In the genomic region with DNA sequence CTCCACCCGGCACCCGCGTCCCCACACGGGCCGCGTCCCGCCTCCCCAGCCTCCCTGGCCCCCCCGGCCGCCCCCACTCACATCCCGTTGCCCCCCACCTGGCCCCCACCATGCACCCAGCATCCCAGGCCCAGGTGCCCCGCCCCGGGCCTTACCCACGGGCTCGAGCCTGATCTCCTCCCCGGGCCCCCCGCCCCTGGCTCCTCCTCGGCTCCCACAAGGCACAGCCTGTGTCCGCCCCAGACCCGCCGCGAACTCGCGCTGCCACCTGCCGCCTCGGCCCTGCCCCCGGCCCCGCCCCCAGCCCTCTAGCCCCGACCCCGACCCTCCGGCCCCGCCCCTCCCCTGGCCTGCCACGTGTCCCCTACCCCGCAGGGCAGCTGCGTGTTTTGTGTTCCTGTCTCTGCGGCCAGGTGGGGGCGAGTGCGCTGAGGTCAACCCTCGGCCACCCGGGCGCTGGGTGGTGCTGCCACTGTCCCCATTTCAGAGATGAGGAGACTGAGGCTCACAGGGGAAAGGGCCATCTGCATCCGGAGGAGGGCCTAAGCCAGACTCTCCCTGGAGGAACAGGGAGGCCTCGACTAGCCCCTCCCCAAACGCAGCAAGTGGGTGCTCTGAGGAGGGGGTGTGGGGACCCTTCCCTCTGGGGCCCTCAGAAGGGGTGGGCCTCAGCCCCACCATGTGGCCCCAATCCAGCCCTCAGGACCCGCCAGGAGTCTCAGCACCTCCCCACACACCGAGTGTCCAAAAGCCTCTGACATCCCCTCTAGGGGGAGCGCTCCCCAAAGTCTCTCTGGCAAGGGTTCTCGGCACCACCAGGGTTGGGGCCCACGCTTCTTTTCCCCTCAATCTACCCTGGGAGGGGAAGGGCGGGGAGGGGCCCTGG, we compare ENCODE assay signal across 1 cellular context.
TF ChIP-seq lines count a peak whose summit lies in the region.

No MANE protein-coding gene starts in this region.

TF ChIP-seq in HepG2, 621 proteins besides CTCF, POLR2A, EP300 and RAD21 (continued from another document and continues in another):
- TF ChIP-seq, protein P1, sequence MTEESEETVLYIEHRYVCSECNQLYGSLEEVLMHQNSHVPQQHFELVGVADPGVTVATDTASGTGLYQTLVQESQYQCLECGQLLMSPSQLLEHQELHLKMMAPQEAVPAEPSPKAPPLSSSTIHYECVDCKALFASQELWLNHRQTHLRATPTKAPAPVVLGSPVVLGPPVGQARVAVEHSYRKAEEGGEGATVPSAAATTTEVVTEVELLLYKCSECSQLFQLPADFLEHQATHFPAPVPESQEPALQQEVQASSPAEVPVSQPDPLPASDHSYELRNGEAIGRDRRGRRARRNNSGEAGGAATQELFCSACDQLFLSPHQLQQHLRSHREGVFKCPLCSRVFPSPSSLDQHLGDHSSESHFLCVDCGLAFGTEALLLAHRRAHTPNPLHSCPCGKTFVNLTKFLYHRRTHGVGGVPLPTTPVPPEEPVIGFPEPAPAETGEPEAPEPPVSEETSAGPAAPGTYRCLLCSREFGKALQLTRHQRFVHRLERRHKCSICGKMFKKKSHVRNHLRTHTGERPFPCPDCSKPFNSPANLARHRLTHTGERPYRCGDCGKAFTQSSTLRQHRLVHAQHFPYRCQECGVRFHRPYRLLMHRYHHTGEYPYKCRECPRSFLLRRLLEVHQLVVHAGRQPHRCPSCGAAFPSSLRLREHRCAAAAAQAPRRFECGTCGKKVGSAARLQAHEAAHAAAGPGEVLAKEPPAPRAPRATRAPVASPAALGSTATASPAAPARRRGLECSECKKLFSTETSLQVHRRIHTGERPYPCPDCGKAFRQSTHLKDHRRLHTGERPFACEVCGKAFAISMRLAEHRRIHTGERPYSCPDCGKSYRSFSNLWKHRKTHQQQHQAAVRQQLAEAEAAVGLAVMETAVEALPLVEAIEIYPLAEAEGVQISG (CRISPR knock-in tag; IDR thresholded peaks at IDR 0.05), result no peak
- TF ChIP-seq ZNF543 (CRISPR knock-in tag; IDR thresholded peaks at IDR 0.05) (no peak), CREM (IDR thresholded peaks at IDR 0.05) (no peak), CREM (CRISPR knock-in tag; IDR thresholded peaks at IDR 0.05) (no peak), JDP2 (CRISPR knock-in tag; IDR thresholded peaks at IDR 0.05; ENCODE audit: borderline replicate concordance) (no peak), NFRKB (IDR thresholded peaks at IDR 0.05) (no peak), ZNF83 (CRISPR knock-in tag; IDR thresholded peaks at IDR 0.05; ENCODE audit: borderline replicate concordance) (no peak), ZNF143 (CRISPR knock-in tag; IDR thresholded peaks at IDR 0.05) (no peak), SMC3 (IDR thresholded peaks at IDR 0.05; ENCODE audit: low read length) (no peak), RBFOX2 (IDR thresholded peaks at IDR 0.05; ENCODE audit: low read depth, low read length) (no peak), ZMAT3 (CRISPR knock-in tag; conservative IDR thresholded peaks at IDR 0.05) (no peak), MED8 (CRISPR knock-in tag; IDR thresholded peaks at IDR 0.05; ENCODE audit: insufficient replicate concordance) (no peak), GLI4 (CRISPR knock-in tag; IDR thresholded peaks at IDR 0.05; ENCODE audit: borderline replicate concordance) (no peak), RNF2 (conservative IDR thresholded peaks at IDR 0.05; ENCODE audit: low read depth) (no peak), ZNF546 (CRISPR knock-in tag; conservative IDR thresholded peaks at IDR 0.05) (peak; percentile 79; the same call in 1 of the 2 replicates), ZNF501 (CRISPR knock-in tag; IDR thresholded peaks at IDR 0.05) (no peak), CENPT (CRISPR knock-in tag; IDR thresholded peaks at IDR 0.05; ENCODE audit: low read depth) (no peak), NFATC3 (CRISPR knock-in tag; IDR thresholded peaks at IDR 0.05) (no peak), ZFY (CRISPR knock-in tag; IDR thresholded peaks at IDR 0.05) (0 out of 2 replicates have a peak, but pooled peaks have one; percentile 9), NCOR1 (IDR thresholded peaks at IDR 0.05; ENCODE audit: borderline replicate concordance, low read length) (no peak), ZNF670 (CRISPR knock-in tag; IDR thresholded peaks at IDR 0.05; ENCODE audit: borderline replicate concordance) (no peak), GATAD2A (CRISPR knock-in tag; IDR thresholded peaks at IDR 0.05) (no peak), ZNF879 (CRISPR knock-in tag; IDR thresholded peaks at IDR 0.05) (no peak), PAWR (CRISPR knock-in tag; IDR thresholded peaks at IDR 0.05; ENCODE audit: borderline replicate concordance) (no peak)
- TF ChIP-seq, protein P2, sequence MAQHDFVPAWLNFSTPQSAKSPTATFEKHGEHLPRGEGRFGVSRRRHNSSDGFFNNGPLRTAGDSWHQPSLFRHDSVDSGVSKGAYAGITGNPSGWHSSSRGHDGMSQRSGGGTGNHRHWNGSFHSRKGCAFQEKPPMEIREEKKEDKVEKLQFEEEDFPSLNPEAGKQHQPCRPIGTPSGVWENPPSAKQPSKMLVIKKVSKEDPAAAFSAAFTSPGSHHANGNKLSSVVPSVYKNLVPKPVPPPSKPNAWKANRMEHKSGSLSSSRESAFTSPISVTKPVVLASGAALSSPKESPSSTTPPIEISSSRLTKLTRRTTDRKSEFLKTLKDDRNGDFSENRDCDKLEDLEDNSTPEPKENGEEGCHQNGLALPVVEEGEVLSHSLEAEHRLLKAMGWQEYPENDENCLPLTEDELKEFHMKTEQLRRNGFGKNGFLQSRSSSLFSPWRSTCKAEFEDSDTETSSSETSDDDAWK (CRISPR knock-in tag; IDR thresholded peaks at IDR 0.05), result no peak
- TF ChIP-seq, protein P3, sequence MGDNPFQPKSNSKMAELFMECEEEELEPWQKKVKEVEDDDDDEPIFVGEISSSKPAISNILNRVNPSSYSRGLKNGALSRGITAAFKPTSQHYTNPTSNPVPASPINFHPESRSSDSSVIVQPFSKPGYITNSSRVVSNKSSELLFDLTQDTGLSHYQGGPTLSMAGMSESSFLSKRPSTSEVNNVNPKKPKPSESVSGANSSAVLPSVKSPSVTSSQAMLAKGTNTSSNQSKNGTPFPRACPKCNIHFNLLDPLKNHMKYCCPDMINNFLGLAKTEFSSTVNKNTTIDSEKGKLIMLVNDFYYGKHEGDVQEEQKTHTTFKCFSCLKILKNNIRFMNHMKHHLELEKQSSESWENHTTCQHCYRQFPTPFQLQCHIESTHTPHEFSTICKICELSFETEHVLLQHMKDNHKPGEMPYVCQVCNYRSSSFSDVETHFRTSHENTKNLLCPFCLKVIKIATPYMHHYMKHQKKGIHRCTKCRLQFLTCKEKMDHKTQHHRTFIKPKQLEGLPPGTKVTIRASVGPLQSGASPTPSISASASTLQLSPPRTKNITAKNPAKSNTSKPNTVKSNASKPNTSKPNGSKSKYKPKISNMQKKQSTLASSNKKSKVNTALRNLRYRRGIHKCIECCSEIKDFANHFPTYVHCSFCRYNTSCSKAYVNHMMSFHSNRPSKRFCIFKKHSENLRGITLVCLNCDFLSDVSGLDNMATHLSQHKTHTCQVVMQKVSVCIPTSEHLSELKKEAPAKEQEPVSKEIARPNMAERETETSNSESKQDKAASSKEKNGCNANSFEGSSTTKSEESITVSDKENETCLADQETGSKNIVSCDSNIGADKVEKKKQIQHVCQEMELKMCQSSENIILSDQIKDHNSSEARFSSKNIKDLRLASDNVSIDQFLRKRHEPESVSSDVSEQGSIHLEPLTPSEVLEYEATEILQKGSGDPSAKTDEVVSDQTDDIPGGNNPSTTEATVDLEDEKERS (CRISPR knock-in tag; IDR thresholded peaks at IDR 0.05), result no peak
- TF ChIP-seq, protein P4, sequence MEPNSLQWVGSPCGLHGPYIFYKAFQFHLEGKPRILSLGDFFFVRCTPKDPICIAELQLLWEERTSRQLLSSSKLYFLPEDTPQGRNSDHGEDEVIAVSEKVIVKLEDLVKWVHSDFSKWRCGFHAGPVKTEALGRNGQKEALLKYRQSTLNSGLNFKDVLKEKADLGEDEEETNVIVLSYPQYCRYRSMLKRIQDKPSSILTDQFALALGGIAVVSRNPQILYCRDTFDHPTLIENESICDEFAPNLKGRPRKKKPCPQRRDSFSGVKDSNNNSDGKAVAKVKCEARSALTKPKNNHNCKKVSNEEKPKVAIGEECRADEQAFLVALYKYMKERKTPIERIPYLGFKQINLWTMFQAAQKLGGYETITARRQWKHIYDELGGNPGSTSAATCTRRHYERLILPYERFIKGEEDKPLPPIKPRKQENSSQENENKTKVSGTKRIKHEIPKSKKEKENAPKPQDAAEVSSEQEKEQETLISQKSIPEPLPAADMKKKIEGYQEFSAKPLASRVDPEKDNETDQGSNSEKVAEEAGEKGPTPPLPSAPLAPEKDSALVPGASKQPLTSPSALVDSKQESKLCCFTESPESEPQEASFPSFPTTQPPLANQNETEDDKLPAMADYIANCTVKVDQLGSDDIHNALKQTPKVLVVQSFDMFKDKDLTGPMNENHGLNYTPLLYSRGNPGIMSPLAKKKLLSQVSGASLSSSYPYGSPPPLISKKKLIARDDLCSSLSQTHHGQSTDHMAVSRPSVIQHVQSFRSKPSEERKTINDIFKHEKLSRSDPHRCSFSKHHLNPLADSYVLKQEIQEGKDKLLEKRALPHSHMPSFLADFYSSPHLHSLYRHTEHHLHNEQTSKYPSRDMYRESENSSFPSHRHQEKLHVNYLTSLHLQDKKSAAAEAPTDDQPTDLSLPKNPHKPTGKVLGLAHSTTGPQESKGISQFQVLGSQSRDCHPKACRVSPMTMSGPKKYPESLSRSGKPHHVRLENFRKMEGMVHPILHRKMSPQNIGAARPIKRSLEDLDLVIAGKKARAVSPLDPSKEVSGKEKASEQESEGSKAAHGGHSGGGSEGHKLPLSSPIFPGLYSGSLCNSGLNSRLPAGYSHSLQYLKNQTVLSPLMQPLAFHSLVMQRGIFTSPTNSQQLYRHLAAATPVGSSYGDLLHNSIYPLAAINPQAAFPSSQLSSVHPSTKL (CRISPR knock-in tag; IDR thresholded peaks at IDR 0.05), result no peak
- TF ChIP-seq, protein P5, sequence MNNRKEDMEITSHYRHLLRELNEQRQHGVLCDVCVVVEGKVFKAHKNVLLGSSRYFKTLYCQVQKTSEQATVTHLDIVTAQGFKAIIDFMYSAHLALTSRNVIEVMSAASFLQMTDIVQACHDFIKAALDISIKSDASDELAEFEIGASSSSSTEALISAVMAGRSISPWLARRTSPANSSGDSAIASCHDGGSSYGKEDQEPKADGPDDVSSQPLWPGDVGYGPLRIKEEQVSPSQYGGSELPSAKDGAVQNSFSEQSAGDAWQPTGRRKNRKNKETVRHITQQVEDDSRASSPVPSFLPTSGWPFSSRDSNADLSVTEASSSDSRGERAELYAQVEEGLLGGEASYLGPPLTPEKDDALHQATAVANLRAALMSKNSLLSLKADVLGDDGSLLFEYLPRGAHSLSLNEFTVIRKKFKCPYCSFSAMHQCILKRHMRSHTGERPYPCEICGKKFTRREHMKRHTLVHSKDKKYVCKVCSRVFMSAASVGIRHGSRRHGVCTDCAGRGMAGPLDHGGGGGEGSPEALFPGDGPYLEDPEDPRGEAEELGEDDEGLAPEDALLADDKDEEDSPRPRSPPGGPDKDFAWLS (CRISPR knock-in tag; IDR thresholded peaks at IDR 0.05; ENCODE audit: borderline replicate concordance), result no peak
- TF ChIP-seq, protein P6, sequence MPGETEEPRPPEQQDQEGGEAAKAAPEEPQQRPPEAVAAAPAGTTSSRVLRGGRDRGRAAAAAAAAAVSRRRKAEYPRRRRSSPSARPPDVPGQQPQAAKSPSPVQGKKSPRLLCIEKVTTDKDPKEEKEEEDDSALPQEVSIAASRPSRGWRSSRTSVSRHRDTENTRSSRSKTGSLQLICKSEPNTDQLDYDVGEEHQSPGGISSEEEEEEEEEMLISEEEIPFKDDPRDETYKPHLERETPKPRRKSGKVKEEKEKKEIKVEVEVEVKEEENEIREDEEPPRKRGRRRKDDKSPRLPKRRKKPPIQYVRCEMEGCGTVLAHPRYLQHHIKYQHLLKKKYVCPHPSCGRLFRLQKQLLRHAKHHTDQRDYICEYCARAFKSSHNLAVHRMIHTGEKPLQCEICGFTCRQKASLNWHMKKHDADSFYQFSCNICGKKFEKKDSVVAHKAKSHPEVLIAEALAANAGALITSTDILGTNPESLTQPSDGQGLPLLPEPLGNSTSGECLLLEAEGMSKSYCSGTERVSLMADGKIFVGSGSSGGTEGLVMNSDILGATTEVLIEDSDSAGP (CRISPR knock-in tag; IDR thresholded peaks at IDR 0.05; ENCODE audit: borderline replicate concordance), result no peak
- TF ChIP-seq, protein P7, sequence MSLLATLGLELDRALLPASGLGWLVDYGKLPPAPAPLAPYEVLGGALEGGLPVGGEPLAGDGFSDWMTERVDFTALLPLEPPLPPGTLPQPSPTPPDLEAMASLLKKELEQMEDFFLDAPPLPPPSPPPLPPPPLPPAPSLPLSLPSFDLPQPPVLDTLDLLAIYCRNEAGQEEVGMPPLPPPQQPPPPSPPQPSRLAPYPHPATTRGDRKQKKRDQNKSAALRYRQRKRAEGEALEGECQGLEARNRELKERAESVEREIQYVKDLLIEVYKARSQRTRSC (CRISPR knock-in tag; IDR thresholded peaks at IDR 0.05; ENCODE audit: low read depth), result no peak
- TF ChIP-seq, protein P8, sequence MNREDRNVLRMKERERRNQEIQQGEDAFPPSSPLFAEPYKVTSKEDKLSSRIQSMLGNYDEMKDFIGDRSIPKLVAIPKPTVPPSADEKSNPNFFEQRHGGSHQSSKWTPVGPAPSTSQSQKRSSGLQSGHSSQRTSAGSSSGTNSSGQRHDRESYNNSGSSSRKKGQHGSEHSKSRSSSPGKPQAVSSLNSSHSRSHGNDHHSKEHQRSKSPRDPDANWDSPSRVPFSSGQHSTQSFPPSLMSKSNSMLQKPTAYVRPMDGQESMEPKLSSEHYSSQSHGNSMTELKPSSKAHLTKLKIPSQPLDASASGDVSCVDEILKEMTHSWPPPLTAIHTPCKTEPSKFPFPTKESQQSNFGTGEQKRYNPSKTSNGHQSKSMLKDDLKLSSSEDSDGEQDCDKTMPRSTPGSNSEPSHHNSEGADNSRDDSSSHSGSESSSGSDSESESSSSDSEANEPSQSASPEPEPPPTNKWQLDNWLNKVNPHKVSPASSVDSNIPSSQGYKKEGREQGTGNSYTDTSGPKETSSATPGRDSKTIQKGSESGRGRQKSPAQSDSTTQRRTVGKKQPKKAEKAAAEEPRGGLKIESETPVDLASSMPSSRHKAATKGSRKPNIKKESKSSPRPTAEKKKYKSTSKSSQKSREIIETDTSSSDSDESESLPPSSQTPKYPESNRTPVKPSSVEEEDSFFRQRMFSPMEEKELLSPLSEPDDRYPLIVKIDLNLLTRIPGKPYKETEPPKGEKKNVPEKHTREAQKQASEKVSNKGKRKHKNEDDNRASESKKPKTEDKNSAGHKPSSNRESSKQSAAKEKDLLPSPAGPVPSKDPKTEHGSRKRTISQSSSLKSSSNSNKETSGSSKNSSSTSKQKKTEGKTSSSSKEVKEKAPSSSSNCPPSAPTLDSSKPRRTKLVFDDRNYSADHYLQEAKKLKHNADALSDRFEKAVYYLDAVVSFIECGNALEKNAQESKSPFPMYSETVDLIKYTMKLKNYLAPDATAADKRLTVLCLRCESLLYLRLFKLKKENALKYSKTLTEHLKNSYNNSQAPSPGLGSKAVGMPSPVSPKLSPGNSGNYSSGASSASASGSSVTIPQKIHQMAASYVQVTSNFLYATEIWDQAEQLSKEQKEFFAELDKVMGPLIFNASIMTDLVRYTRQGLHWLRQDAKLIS (CRISPR knock-in tag; IDR thresholded peaks at IDR 0.05), result no peak
- TF ChIP-seq, protein P9, sequence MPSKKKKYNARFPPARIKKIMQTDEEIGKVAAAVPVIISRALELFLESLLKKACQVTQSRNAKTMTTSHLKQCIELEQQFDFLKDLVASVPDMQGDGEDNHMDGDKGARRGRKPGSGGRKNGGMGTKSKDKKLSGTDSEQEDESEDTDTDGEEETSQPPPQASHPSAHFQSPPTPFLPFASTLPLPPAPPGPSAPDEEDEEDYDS (CRISPR knock-in tag; IDR thresholded peaks at IDR 0.05), result no peak
- TF ChIP-seq, protein P10, sequence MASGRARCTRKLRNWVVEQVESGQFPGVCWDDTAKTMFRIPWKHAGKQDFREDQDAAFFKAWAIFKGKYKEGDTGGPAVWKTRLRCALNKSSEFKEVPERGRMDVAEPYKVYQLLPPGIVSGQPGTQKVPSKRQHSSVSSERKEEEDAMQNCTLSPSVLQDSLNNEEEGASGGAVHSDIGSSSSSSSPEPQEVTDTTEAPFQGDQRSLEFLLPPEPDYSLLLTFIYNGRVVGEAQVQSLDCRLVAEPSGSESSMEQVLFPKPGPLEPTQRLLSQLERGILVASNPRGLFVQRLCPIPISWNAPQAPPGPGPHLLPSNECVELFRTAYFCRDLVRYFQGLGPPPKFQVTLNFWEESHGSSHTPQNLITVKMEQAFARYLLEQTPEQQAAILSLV (CRISPR knock-in tag; IDR thresholded peaks at IDR 0.05; ENCODE audit: borderline replicate concordance), result no peak
